ENCODE assay signal across 8 cellular contexts in genomic region chr19:47514869-47515588, GRCh38. TPM values are rescaled to one million over a fixed set of nuclear protein-coding genes. Genes with fewer than 3 reads are reported as not detected.
A peak's percentile ranks its signal among the peaks of the same experiment; 100 is the strongest.
DNase-seq lines count a peak whose midpoint lies in the region; ATAC-seq and TF ChIP-seq lines count a peak whose summit lies in the region.

Gene NAPA, minus strand, starts transcription at chr19:47515063. Its CDS starts 123 bp downstream, at chr19:47514940.

- peak; percentile 99 for DNase-seq in AG20443 (ENCODE audit: low spot score)
- peak; percentile 99 for DNase-seq in NCI-H510A (lab: John Stamatoyannopoulos, UW)
- DNase-seq in activated CD4-positive, alpha-beta T cell treated with anti-CD3 and anti-CD28 coated beads for 1 hour: peak; percentile 100
- DNase-seq in cerebellum (ENCODE audit: low spot score): peak; percentile 98
- peak; percentile 100 for DNase-seq in islet precursor cell
- peak; percentile 100 for DNase-seq in stimulated activated CD4-positive, alpha-beta T cell treated with anti-CD3 and anti-CD28 coated beads, Interleukin-12 subunit alpha, Interleukin-12 subunit beta, amount 100 ng/mL, for 48 hours (ENCODE audit: low read depth in 2 of 3, low spot score in 1 of 3)

- TF ChIP-seq POLR2A in GM19099 (IDR thresholded peaks at IDR 0.05; ENCODE audit: extremely low read depth, insufficient read length, low read depth): peak; percentile 93

- peak; percentile 80 for ATAC-seq in HG03432 (IDR thresholded peaks at IDR 0.05; ENCODE audit: unreplicated experiment)

RNA-seq across cellular contexts. Expression of gene NAPA, which starts in this region (rescaled TPM):
- total RNA-seq in cerebellum: 39.9 TPM

Comparison
In these comparisons a context has a peak if more than half of its experiments do, and no peak if none do; other contexts are left out.
1. Peak in every context shown above with its lines: DNase-seq and ATAC-seq.